9 cellular contexts compared by ENCODE assay signal in the genomic region with DNA sequence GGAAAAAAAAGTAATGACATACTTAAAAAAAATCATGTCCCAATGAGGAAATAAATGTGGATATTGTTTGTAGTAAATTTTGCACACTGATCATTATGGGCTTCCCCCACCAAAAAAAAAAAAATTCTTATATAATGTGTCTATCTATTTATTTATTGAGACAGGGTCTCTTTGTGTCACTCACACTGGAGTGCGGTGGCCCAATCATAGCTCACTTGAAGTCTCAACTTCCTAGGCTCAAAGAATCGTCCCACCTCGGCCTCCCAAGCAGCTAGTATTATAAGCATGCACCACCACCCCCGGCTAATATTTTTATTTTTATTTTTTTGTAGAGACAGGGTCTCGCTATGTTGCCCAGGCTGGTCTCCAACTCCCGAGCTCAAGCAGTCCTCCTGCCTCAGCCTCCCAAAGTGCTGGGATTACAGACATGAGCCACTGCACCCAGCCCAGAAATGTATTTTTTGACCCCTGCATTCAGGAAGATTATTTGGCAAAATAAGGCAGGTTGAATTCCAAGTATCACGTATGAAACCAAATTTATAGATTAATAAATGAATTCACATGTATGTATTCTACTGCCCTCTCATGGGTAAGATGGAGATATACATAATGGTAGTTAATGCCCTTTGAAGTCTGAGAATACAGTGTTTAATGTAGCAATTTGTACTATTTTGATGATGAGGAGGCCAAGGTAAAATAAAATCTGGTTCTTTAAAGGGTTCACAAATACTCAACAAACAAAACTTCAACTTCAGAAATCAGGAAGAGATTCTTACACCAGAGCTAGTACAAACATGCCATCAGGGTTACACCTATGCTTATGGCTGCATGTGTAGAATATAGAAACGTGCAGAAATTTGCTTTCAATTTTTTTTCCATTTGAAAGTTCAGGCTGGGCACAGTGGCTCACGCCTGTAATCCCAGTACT. TPM values are rescaled to one million over a fixed set of nuclear protein-coding genes. Genes with fewer than 3 reads are reported as not detected.
A peak's percentile ranks its signal among the peaks of the same experiment; 100 is the strongest.
DNase-seq lines count a peak whose midpoint lies in the region; ATAC-seq and TF ChIP-seq lines count a peak whose summit lies in the region.
"Had no signal": no experiment of that assay in that cellular context is flagged by ENCODE, and none has a peak within 500 bp of the region (broad histone marks: within the 10 kb centered on the region; RNA-seq: fewer than 3 reads in every experiment).

No MANE protein-coding gene starts in this region.

- CTCF ChIA-PET in HCT116 (lab: Charles Lee), result interaction anchor here (1.4 to 4.0 kb wide), 2 partner anchors 243 to 325 kb away, joined by 4 to 19 read pairs; no protein-coding TSS in a partner anchor
- CTCF ChIA-PET in activated CD8-positive, alpha-beta memory T cell treated with anti-CD3 and anti-CD28 coated beads, Interleukin-2, amount 10 ng/mL, durations not matched to agents 7 days and 5 days (lab: Charles Lee), result interaction anchor here (1.0 to 1.9 kb wide), 4 partner anchors 42 to 693 kb away, joined by 3 to 4 read pairs (median 3); no protein-coding TSS in a partner anchor

- peak overlapping the region; percentile 99 for H3K4me2 ChIP-seq in HCT116 (ENCODE audit: low read length)

- H3K27me3 ChIP-seq in HCT116 (ENCODE audit: insufficient read depth, low read length), result no peaks in the 10 kb centered on the region

- no peaks in the 10 kb centered on the region for H3K9me3 ChIP-seq in HCT116 (ENCODE audit: control insufficient read depth in 1 of 2, insufficient read depth in 1 of 2, low read depth in 1 of 2, low read length in 2 of 2)
- H3K9me3 ChIP-seq: mucosa of descending colon had no signal

- H3K27ac Mint-ChIP-seq in activated CD8-positive, alpha-beta memory T cell treated with anti-CD3 and anti-CD28 coated beads, Interleukin-2, amount 10 ng/mL, durations not matched to agents 7 days and 5 days, result no peak overlapping the region

- H3K36me3 ChIP-seq in HCT116 (ENCODE audit: control insufficient read depth in 1 of 2, insufficient read depth in 2 of 2, low read length in 2 of 2), result no peaks in the 10 kb centered on the region

- H3K36me3 Mint-ChIP-seq in activated CD8-positive, alpha-beta memory T cell treated with anti-CD3 and anti-CD28 coated beads, Interleukin-2, amount 10 ng/mL, durations not matched to agents 7 days and 5 days, result no peaks in the 10 kb centered on the region

- ATAC-seq in HCT116, result no peak
- ATAC-seq in activated CD8-positive, alpha-beta memory T cell treated with anti-CD3 and anti-CD28 coated beads, Interleukin-2, amount 10 ng/mL, durations not matched to agents 7 days and 5 days, result no peak

- DNase-seq in HCT116 (ENCODE audit: low read depth, low spot score) (no peak), iris pigment epithelial cell (ENCODE audit: low read depth) (peak; percentile 16), 8988T (no peak), HPDE6-E6E7 (ENCODE audit: extremely low spot score) (no peak), Ammon's horn (ENCODE audit: low spot score) (no peak)
- no peak for DNase-seq in activated CD8-positive, alpha-beta memory T cell treated with anti-CD3 and anti-CD28 coated beads, Interleukin-2, amount 10 ng/mL, durations not matched to agents 7 days and 5 days

- peaks cover 44% of the 10 kb centered on the region for H3K27me3 Mint-ChIP-seq in activated CD8-positive, alpha-beta memory T cell treated with anti-CD3 and anti-CD28 coated beads, Interleukin-2, amount 10 ng/mL, durations not matched to agents 7 days and 5 days

- H3K9ac ChIP-seq in HCT116 (ENCODE audit: low read length), result no peak overlapping the region

- no peaks in the 10 kb centered on the region for H3K9me3 Mint-ChIP-seq in activated CD8-positive, alpha-beta memory T cell treated with anti-CD3 and anti-CD28 coated beads, Interleukin-2, amount 10 ng/mL, durations not matched to agents 7 days and 5 days (ENCODE audit: low read depth)

- H3K79me2 ChIP-seq in HCT116 (ENCODE audit: insufficient read depth, low read length), result no peaks in the 10 kb centered on the region

- H2AFZ ChIP-seq in HCT116 (ENCODE audit: low read depth, low read length, poor library complexity, severe bottlenecking), result peak overlapping the region; percentile 62

- peak; percentile 74 for TF ChIP-seq CTCF in C4-2B (conservative IDR thresholded peaks at IDR 0.05)
- TF ChIP-seq CTCF in HCT116 (IDR thresholded peaks at IDR 0.05 in 2 of 3, conservative IDR thresholded peaks at IDR 0.05 in 1 of 3; ENCODE audit: borderline replicate concordance in 1 of 3, insufficient read depth in 1 of 3, low read depth in 2 of 3, low read length in 2 of 3), result peak; percentile 33 to 54 (median 45); a peak in 4 of 6 replicates
- TF ChIP-seq CTCF in VCaP (conservative IDR thresholded peaks at IDR 0.05), result peak; percentile 65

- BruUV-seq in HCT116 (replicated peaks; lab: Mats Ljungman, UMichigan), result no TSS peak

- RAD21 ChIA-PET in HCT116 (lab: Charles Lee; ENCODE audit: low non-redundant PET in 1 of 2, low total read pairs in 2 of 2, uncharacterized antibody in 2 of 2, unreplicated experiment in 2 of 2), result no interaction called here

- no peak overlapping the region for H3K4me3 Mint-ChIP-seq in activated CD8-positive, alpha-beta memory T cell treated with anti-CD3 and anti-CD28 coated beads, Interleukin-2, amount 10 ng/mL, durations not matched to agents 7 days and 5 days

- no peaks in the 10 kb centered on the region for H4K20me1 ChIP-seq in HCT116 (ENCODE audit: insufficient read depth)

- POLR2A ChIA-PET in HCT116 (lab: Charles Lee), result no interaction called here

- TF ChIP-seq POLR2A in HCT116 (IDR thresholded peaks at IDR 0.05; ENCODE audit: borderline replicate concordance, extremely low read depth, insufficient read depth, insufficient read length), result no peak

- TF ChIP-seq RAD21 in HCT116 (IDR thresholded peaks at IDR 0.05; ENCODE audit: low read depth), result peak; percentile 64

- peaks cover 12% of the 10 kb centered on the region for H3K4me1 Mint-ChIP-seq in activated CD8-positive, alpha-beta memory T cell treated with anti-CD3 and anti-CD28 coated beads, Interleukin-2, amount 10 ng/mL, durations not matched to agents 7 days and 5 days

- peak overlapping the region; percentile 68 to 85; a peak in 3 of 4 replicates for H3K4me3 ChIP-seq in HCT116 (replicated peaks in 1 of 2; ENCODE audit: low read depth in 1 of 2, low read length in 2 of 2)
- H3K4me3 ChIP-seq: mucosa of descending colon had no signal

- intact Hi-C loops in HCT116 (cut with micrococcal nuclease), result loop anchor here (1.0 to 10.0 kb wide), 4 partner anchors 45 to 284 kb away; a partner anchor contains a TSS

- no peaks in the 10 kb centered on the region for H3K9me2 ChIP-seq in HCT116 (ENCODE audit: insufficient read depth)

- H3K4me1 ChIP-seq in HCT116 (ENCODE audit: control insufficient read depth in 1 of 2, insufficient read depth in 2 of 2, low read length in 2 of 2), result peaks cover 11 to 22% of the 10 kb centered on the region in 2 experiments; a peak in 3 of 4 replicates

- H3K27ac ChIP-seq in C4-2B (no peak overlapping the region), HCT116 (ENCODE audit: low read depth, low read length) (no peak overlapping the region), VCaP (no peak overlapping the region)

TF ChIP-seq in HCT116, 20 proteins besides CTCF, POLR2A, EP300 and RAD21:
- TF ChIP-seq CEBPB (IDR thresholded peaks at IDR 0.05; ENCODE audit: low read depth) (no peak), EZH2 (IDR thresholded peaks at IDR 0.05) (no peak), TCF7L2 (IDR thresholded peaks at IDR 0.05; ENCODE audit: borderline replicate concordance, extremely low read depth, insufficient read depth, insufficient read length) (peak; percentile 53)
TF ChIP-seq in HCT116: peak in this region for 1.

RNA-seq across cellular contexts. Expression of a gene that starts 1.4 kb away (rescaled TPM):
- total RNA-seq in HCT116 (2021; ENCODE audit: unreplicated experiment), result 3.6 TPM
- polyA plus RNA-seq in HCT116 (2012), result 0.89 and 1.2 TPM in 2 replicates
- total RNA-seq in activated CD8-positive, alpha-beta memory T cell treated with anti-CD3 and anti-CD28 coated beads, Interleukin-2, amount 10 ng/mL, durations not matched to agents 7 days and 5 days, result under 1 TPM; 0.29 to 0.35 TPM

RNA-seq across cellular contexts. Expression of a gene that starts 24.1 kb away (rescaled TPM):
- not detected for total RNA-seq in HCT116 (2021; ENCODE audit: unreplicated experiment)
- polyA plus RNA-seq in HCT116 (2012), result not detected in 2 replicates
- not detected for total RNA-seq in activated CD8-positive, alpha-beta memory T cell treated with anti-CD3 and anti-CD28 coated beads, Interleukin-2, amount 10 ng/mL, durations not matched to agents 7 days and 5 days

RNA-seq across cellular contexts. Expression of a gene that starts 45.3 kb away (rescaled TPM):
- total RNA-seq in HCT116 (2021; ENCODE audit: unreplicated experiment), result 48.0 TPM
- polyA plus RNA-seq in HCT116 (2012), result 11.3 and 13.7 TPM in 2 replicates
- 10 to 100 TPM; 39.7 to 58.7 TPM for total RNA-seq in activated CD8-positive, alpha-beta memory T cell treated with anti-CD3 and anti-CD28 coated beads, Interleukin-2, amount 10 ng/mL, durations not matched to agents 7 days and 5 days
